In the genomic region with DNA sequence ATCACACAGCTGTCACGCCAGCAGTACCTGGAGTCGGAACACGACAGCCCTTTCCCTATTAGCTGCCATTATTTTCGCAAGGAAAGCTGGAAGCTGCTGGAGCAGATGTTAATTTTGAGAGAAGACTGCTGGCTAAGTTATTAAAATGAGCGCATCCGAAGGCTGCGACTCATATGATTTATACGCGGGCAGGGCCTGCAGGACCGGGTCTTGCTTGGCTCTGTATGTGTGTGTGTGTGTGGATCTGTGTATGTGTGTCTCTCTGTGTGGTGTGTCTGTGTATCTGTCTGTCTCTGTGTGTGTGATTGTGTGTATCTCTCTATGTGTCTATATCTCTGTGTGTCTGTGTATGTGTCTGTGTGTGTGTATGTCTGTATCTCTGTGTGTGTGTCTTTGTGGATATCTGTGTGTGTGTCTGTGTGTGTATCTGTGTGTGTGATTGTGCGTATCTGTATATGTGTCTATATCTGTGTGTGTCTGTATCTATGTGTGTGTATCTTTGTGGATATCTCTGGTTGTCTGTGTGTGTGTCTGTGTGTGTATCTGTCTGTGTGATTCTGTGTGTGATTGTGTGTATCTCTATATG, we compare ENCODE assay signal across 17 cellular contexts.
A peak's percentile ranks its signal among the peaks of the same experiment; 100 is the strongest.
DNase-seq lines count a peak whose midpoint lies in the region; ATAC-seq and TF ChIP-seq lines count a peak whose summit lies in the region.
"Had no signal": no experiment of that assay in that cellular context is flagged by ENCODE, and none has a peak within 500 bp of the region (broad histone marks: within the 10 kb centered on the region; RNA-seq: fewer than 3 reads in every experiment).

No MANE protein-coding gene starts in this region.

- no peaks in the 10 kb centered on the region for H3K79me2 ChIP-seq in mesendoderm (ENCODE audit: control insufficient read depth, insufficient read depth, low read length)

- no peaks in the 10 kb centered on the region for H3K27me3 ChIP-seq in mesendoderm (ENCODE audit: insufficient read depth, low read length, poor library complexity)

- H4K8ac ChIP-seq in mesendoderm (ENCODE audit: low read depth, low read length): no peak overlapping the region

- peak overlapping the region; percentile 59 for H2AK5ac ChIP-seq in mesendoderm (ENCODE audit: low read length)

- no peak overlapping the region for H3K18ac ChIP-seq in mesendoderm (ENCODE audit: low read length)

- no peak overlapping the region for H2BK120ac ChIP-seq in mesendoderm (ENCODE audit: low read depth, low read length)

- peaks cover 21% of the 10 kb centered on the region for H3K4me1 ChIP-seq in mesendoderm (ENCODE audit: control insufficient read depth, low read depth, low read length)

- DNase-seq in NCI-H1105 treated with DMSO at 0.1 percent for 48 hours (lab: John Stamatoyannopoulos, UW) (peak; percentile 37), NCI-H1105 (lab: John Stamatoyannopoulos, UW) (no peak), NCI-H526 treated with DMSO at 0.1 percent for 48 hours (lab: John Stamatoyannopoulos, UW) (peak; percentile 23), epithelial cell of esophagus (ENCODE audit: low read depth) (peak; percentile 17), mesendoderm (no peak), left colon (no peak), NCI-H2171 treated with DMSO at 0.1 percent for 48 hours (lab: John Stamatoyannopoulos, UW) (no peak), NCI-H69 (lab: John Stamatoyannopoulos, UW) (no peak)
- DNase-seq: 8988T, C1 segment of cervical spinal cord, EL, Karpas-422, MM.1S, NCI-H1092 treated with DMSO at 0.1 percent for 48 hours, NCI-H2081, SHP77, SK-N-SH had no signal

- no peak overlapping the region for H3K23ac ChIP-seq in mesendoderm (ENCODE audit: low read length)

- H2BK5ac ChIP-seq in mesendoderm (ENCODE audit: low read length): no peak overlapping the region

- H3K4me3 ChIP-seq in epithelial cell of esophagus (ENCODE audit: low read length) (no peak overlapping the region), mesendoderm (ENCODE audit: low read length) (no peak overlapping the region)

- intact Hi-C loops in left colon (cut with DNase I, micrococcal nuclease): no loop called here

- H3K4ac ChIP-seq in mesendoderm (ENCODE audit: low read depth, low read length): no peak overlapping the region

- H3K79me1 ChIP-seq in mesendoderm (ENCODE audit: low read length): peaks cover 2% of the 10 kb centered on the region

- no peak for ATAC-seq in left colon

- H3K56ac ChIP-seq in mesendoderm (ENCODE audit: low read length): peak overlapping the region; percentile 49

- H3K36me3 ChIP-seq in mesendoderm (ENCODE audit: control insufficient read depth, insufficient read depth, low read length): no peaks in the 10 kb centered on the region

- no peak overlapping the region for H4K5ac ChIP-seq in mesendoderm (ENCODE audit: low read length)

- no peak overlapping the region for H3K4me2 ChIP-seq in mesendoderm (ENCODE audit: low read length)
- H3K4me2 ChIP-seq: SK-N-SH had no signal

- TF ChIP-seq CTCF in epithelial cell of esophagus (IDR thresholded peaks at IDR 0.05; ENCODE audit: insufficient read depth, low read depth, low read length, missing control alignments): no peak

- H2BK15ac ChIP-seq in mesendoderm (replicated peaks; ENCODE audit: low read depth): no peak overlapping the region

- no peak overlapping the region for H3K27ac ChIP-seq in mesendoderm (ENCODE audit: low read depth, low read length)

- no CpG with 5 or more reads among the region's 11 CpGs for WGBS in mesendoderm (ENCODE audit: extremely low coverage, insufficient coverage, low lambda C conversion rate)

- no peak overlapping the region for H3K9ac ChIP-seq in mesendoderm (ENCODE audit: low read length)
- H3K9ac ChIP-seq: SK-N-SH had no signal

Comparison
In these comparisons a context has a peak if more than half of its experiments do, and no peak if none do; other contexts are left out.
1. DNase-seq: peak in NCI-H1105 treated with DMSO at 0.1 percent for 48 hours (single experiment), NCI-H526 treated with DMSO at 0.1 percent for 48 hours (single experiment) and epithelial cell of esophagus (single experiment); none in NCI-H1105 (single experiment), mesendoderm (single experiment), left colon (0 of 2), NCI-H2171 treated with DMSO at 0.1 percent for 48 hours (single experiment) and NCI-H69 (single experiment).